Comparison of ENCODE assay signal across 1 cellular context in the genomic region with DNA sequence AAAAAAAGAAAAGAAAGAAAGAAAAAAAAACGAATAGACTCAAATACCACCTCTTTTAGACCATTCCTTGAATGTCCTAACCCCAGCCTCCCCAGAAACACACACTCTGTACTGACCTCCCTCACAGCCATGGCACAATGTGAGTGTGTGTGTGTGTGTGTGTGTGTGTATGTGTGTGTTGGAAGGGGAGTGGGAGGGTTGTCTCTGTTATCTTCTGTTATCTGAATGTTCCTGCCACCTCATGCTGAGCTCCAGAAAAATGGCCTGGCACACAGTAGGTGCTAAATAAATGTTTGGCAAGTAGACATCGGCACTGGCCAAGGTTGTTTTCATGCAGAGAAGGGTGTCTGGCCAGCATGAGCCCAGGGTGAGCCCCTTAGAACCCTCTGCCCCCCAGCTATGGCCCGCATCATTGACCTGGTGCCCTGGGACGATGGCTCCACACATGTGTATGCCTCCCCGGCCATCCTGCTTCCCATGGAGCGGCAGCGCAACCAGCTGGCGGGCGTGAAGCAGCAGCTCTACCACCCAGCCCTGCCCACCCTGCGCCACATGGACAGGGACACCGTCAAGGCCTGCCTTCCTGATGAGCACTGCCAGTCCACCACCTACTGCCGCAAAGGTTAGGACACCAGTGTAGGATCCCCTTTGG.
TF ChIP-seq lines count a peak whose summit lies in the region.

No MANE protein-coding gene starts in this region.

TF ChIP-seq in K562, 482 proteins besides CTCF, POLR2A, EP300 and RAD21 (continued from another document and continues in another):
- no peak for TF ChIP-seq ZNF609 (CRISPR knock-in tag; IDR thresholded peaks at IDR 0.05; ENCODE audit: borderline replicate concordance)
- no peak for TF ChIP-seq CCNT2 (IDR thresholded peaks at IDR 0.05; ENCODE audit: borderline replicate concordance, extremely low read depth, insufficient read length, low read depth, low read length)
- no peak for TF ChIP-seq SIX5 (IDR thresholded peaks at IDR 0.05; ENCODE audit: borderline replicate concordance in 1 of 2, insufficient read depth in 1 of 2, low read depth in 1 of 2, low read length in 2 of 2)
- TF ChIP-seq ZNF253 (CRISPR knock-in tag; conservative IDR thresholded peaks at IDR 0.05) = no peak
- no peak for TF ChIP-seq PBX2 (CRISPR knock-in tag; IDR thresholded peaks at IDR 0.05; ENCODE audit: low read depth)
- TF ChIP-seq PBX2 (tag; conservative IDR thresholded peaks at IDR 0.05; ENCODE audit: low read depth) = 0 out of 2 replicates have a peak, but pooled peaks have one; percentile 10
- peak; percentile 46; the same call in 1 of the 2 replicates for TF ChIP-seq MYC (IDR thresholded peaks at IDR 0.05; ENCODE audit: low read depth, low read length)
- TF ChIP-seq MYC (CRISPR knock-in tag; IDR thresholded peaks at IDR 0.05; ENCODE audit: borderline replicate concordance, low read depth) = no peak
- TF ChIP-seq MAFK (IDR thresholded peaks at IDR 0.05; ENCODE audit: low read length) = no peak
- no peak for TF ChIP-seq NFE2L1 (tag; IDR thresholded peaks at IDR 0.05; ENCODE audit: borderline replicate concordance, low read depth)
- no peak; the same call in 1 of the 2 replicates for TF ChIP-seq TCF3 (CRISPR knock-in tag; IDR thresholded peaks at IDR 0.05)
- peak; percentile 80 for TF ChIP-seq SMARCA4 (IDR thresholded peaks at IDR 0.05)
- no peak for TF ChIP-seq SMARCB1 (IDR thresholded peaks at IDR 0.05; ENCODE audit: insufficient read length, low read depth)
- TF ChIP-seq NR2C1 (IDR thresholded peaks at IDR 0.05) = no peak
- TF ChIP-seq NR2C1 (tag; IDR thresholded peaks at IDR 0.05) = 0 out of 2 replicates have a peak, but pooled peaks have one; percentile 8
- no peak for TF ChIP-seq GTF2E2 (tag; IDR thresholded peaks at IDR 0.05)
- no peak for TF ChIP-seq ZNF143 (CRISPR knock-in tag; IDR thresholded peaks at IDR 0.05)
- no peak for TF ChIP-seq JUN (IDR thresholded peaks at IDR 0.05; ENCODE audit: borderline replicate concordance, low read depth, low read length)
- TF ChIP-seq JUN (CRISPR knock-in tag; IDR thresholded peaks at IDR 0.05; ENCODE audit: borderline replicate concordance) = no peak
- TF ChIP-seq NR1H2 (CRISPR knock-in tag; IDR thresholded peaks at IDR 0.05) = no peak
- TF ChIP-seq, protein P1, sequence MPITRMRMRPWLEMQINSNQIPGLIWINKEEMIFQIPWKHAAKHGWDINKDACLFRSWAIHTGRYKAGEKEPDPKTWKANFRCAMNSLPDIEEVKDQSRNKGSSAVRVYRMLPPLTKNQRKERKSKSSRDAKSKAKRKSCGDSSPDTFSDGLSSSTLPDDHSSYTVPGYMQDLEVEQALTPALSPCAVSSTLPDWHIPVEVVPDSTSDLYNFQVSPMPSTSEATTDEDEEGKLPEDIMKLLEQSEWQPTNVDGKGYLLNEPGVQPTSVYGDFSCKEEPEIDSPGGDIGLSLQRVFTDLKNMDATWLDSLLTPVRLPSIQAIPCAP (CRISPR knock-in tag; IDR thresholded peaks at IDR 0.05; ENCODE audit: borderline replicate concordance) = no peak
- no peak for TF ChIP-seq TGIF2 (CRISPR knock-in tag; IDR thresholded peaks at IDR 0.05)
- no peak for TF ChIP-seq ARID4B (CRISPR knock-in tag; IDR thresholded peaks at IDR 0.05)
- no peak for TF ChIP-seq SRSF9 (IDR thresholded peaks at IDR 0.05; ENCODE audit: borderline replicate concordance, low read depth, low read length)
- TF ChIP-seq HDAC8 (tag; IDR thresholded peaks at IDR 0.05) = no peak
- TF ChIP-seq, protein P2, sequence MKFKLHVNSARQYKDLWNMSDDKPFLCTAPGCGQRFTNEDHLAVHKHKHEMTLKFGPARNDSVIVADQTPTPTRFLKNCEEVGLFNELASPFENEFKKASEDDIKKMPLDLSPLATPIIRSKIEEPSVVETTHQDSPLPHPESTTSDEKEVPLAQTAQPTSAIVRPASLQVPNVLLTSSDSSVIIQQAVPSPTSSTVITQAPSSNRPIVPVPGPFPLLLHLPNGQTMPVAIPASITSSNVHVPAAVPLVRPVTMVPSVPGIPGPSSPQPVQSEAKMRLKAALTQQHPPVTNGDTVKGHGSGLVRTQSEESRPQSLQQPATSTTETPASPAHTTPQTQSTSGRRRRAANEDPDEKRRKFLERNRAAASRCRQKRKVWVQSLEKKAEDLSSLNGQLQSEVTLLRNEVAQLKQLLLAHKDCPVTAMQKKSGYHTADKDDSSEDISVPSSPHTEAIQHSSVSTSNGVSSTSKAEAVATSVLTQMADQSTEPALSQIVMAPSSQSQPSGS (CRISPR knock-in tag; IDR thresholded peaks at IDR 0.05) = no peak
- no peak for TF ChIP-seq NBN (IDR thresholded peaks at IDR 0.05; ENCODE audit: low read depth)
- no peak for TF ChIP-seq SP2 (IDR thresholded peaks at IDR 0.05; ENCODE audit: extremely low read depth, low read depth, low read length, poor library complexity, severe bottlenecking)
- no peak for TF ChIP-seq ZC3H11A (IDR thresholded peaks at IDR 0.05; ENCODE audit: low read depth, low read length)
- TF ChIP-seq PML (IDR thresholded peaks at IDR 0.05; ENCODE audit: low read length) = no peak
- TF ChIP-seq U2AF1 (optimal IDR thresholded peaks at IDR 0.05; ENCODE audit: low read depth, low read length) = no peak
- TF ChIP-seq FOXJ2 (tag; IDR thresholded peaks at IDR 0.05) = 0 out of 2 replicates have a peak, but pooled peaks have one; percentile 31
- TF ChIP-seq, protein P3, sequence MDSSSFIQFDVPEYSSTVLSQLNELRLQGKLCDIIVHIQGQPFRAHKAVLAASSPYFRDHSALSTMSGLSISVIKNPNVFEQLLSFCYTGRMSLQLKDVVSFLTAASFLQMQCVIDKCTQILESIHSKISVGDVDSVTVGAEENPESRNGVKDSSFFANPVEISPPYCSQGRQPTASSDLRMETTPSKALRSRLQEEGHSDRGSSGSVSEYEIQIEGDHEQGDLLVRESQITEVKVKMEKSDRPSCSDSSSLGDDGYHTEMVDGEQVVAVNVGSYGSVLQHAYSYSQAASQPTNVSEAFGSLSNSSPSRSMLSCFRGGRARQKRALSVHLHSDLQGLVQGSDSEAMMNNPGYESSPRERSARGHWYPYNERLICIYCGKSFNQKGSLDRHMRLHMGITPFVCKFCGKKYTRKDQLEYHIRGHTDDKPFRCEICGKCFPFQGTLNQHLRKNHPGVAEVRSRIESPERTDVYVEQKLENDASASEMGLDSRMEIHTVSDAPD (CRISPR knock-in tag; IDR thresholded peaks at IDR 0.05) = no peak
- TF ChIP-seq PHB2 (IDR thresholded peaks at IDR 0.05; ENCODE audit: low read depth) = no peak
- no peak for TF ChIP-seq FOS (IDR thresholded peaks at IDR 0.05; ENCODE audit: extremely low read depth, insufficient read length)
- no peak for TF ChIP-seq MAZ (CRISPR knock-in tag; conservative IDR thresholded peaks at IDR 0.05 in 1 of 2, IDR thresholded peaks at IDR 0.05 in 1 of 2)
- TF ChIP-seq MYNN (IDR thresholded peaks at IDR 0.05) = no peak; the same call in 1 of the 2 replicates
- TF ChIP-seq MYNN (CRISPR knock-in tag; IDR thresholded peaks at IDR 0.05) = no peak
- TF ChIP-seq ZNF511 (CRISPR knock-in tag; IDR thresholded peaks at IDR 0.05) = no peak
- no peak for TF ChIP-seq SMARCA5 (IDR thresholded peaks at IDR 0.05)
- no peak for TF ChIP-seq SNRNP70 (optimal IDR thresholded peaks at IDR 0.05; ENCODE audit: low read depth, low read length)
- TF ChIP-seq ZSCAN32 (CRISPR knock-in tag; IDR thresholded peaks at IDR 0.05) = no peak
- no peak for TF ChIP-seq LEF1 (IDR thresholded peaks at IDR 0.05)
- TF ChIP-seq POLR2G (IDR thresholded peaks at IDR 0.05; ENCODE audit: low read depth, low read length) = no peak
- TF ChIP-seq GATAD2B (IDR thresholded peaks at IDR 0.05; ENCODE audit: borderline replicate concordance) = no peak
- no peak for TF ChIP-seq ZNF75A (CRISPR knock-in tag; IDR thresholded peaks at IDR 0.05)
- no peak for TF ChIP-seq STAT5A (IDR thresholded peaks at IDR 0.05; ENCODE audit: borderline replicate concordance, low read length)
- no peak for TF ChIP-seq PCBP2 (IDR thresholded peaks at IDR 0.05; ENCODE audit: low read depth, low read length, poor library complexity, severe bottlenecking)
- TF ChIP-seq ZFPM2 (CRISPR knock-in tag; IDR thresholded peaks at IDR 0.05) = no peak
- TF ChIP-seq ZNF347 (CRISPR knock-in tag; IDR thresholded peaks at IDR 0.05; ENCODE audit: low read depth) = no peak
- TF ChIP-seq KAT7 (CRISPR knock-in tag; IDR thresholded peaks at IDR 0.05; ENCODE audit: borderline replicate concordance) = no peak
- no peak for TF ChIP-seq ZNF695 (CRISPR knock-in tag; IDR thresholded peaks at IDR 0.05)
- no peak for TF ChIP-seq MEF2D (tag; conservative IDR thresholded peaks at IDR 0.05; ENCODE audit: low read depth)
- TF ChIP-seq DNMT1 (IDR thresholded peaks at IDR 0.05) = no peak
- no peak for TF ChIP-seq BRCA1 (IDR thresholded peaks at IDR 0.05)
- no peak for TF ChIP-seq BRCA1 (CRISPR knock-in tag; IDR thresholded peaks at IDR 0.05)
- no peak for TF ChIP-seq DMBX1 (CRISPR knock-in tag; IDR thresholded peaks at IDR 0.05; ENCODE audit: borderline replicate concordance)
